Comparison of ENCODE assay signal across 23 cellular contexts in genomic region chr1:82446251-82446650, GRCh38.
"Had no signal": no experiment of that assay in that cellular context is flagged by ENCODE, and none has a peak within 500 bp of the region (broad histone marks: within the 10 kb centered on the region; RNA-seq: fewer than 3 reads in every experiment).

No MANE protein-coding gene starts in this region.

- H3K4me3 ChIP-seq: gastrocnemius medialis, spleen, testis, upper lobe of right lung had no signal

- DNase-seq: activated CD4-positive, alpha-beta T cell treated with anti-CD3 and anti-CD28 coated beads, Interleukin-2, amount 10 ng/mL, durations not matched to agents 7 days and 5 days; activated CD4-positive, CD25-positive, alpha-beta regulatory T cell treated with anti-CD3 and anti-CD28 coated beads, Interleukin-2, amount 50 U/mL, for 72 hours; activated CD8-positive, alpha-beta memory T cell treated with anti-CD3 and anti-CD28 coated beads, Interleukin-2, amount 10 ng/mL, durations not matched to agents 7 days and 5 days; activated effector memory CD4-positive, alpha-beta T cell treated with anti-CD3 and anti-CD28 coated beads, Interleukin-2, amount 50 U/mL, for 16 hours; activated naive CD4-positive, alpha-beta T cell treated with anti-CD3 and anti-CD28 coated beads, Interleukin-2, amount 10 ng/mL, durations not matched to agents 7 days and 5 days; activated T-cell treated with anti-CD3 and anti-CD28 coated beads for 4 hours; endodermal cell; esophagus squamous epithelium; gastrocnemius medialis; head of caudate nucleus; hypothalamus; left ventricle myocardium superior; mammary epithelial cell; naive B cell; occipital lobe; spleen; stimulated activated CD4-positive, alpha-beta T cell treated with anti-CD3 and anti-CD28 coated beads, Interleukin-4, amount 100 ng/mL, for 1 hour; stimulated activated naive CD4-positive, alpha-beta T cell; T-cell; testis; upper lobe of right lung had no signal

- H3K27me3 ChIP-seq: esophagus squamous epithelium, gastrocnemius medialis, spleen, testis, upper lobe of right lung had no signal

- H3K27ac ChIP-seq: gastrocnemius medialis, testis, upper lobe of right lung, VCaP had no signal

- H3K4me1 ChIP-seq: esophagus squamous epithelium, gastrocnemius medialis, spleen, testis, upper lobe of right lung had no signal

- H3K9me3 ChIP-seq: gastrocnemius medialis, testis, upper lobe of right lung had no signal

- ATAC-seq: activated CD8-positive, alpha-beta memory T cell treated with anti-CD3 and anti-CD28 coated beads, Interleukin-2, amount 10 ng/mL, durations not matched to agents 7 days and 5 days; gastrocnemius medialis; left ventricle myocardium superior; SK-N-SH treated with all-trans-retinoic acid at 6 μM for 48 hours; T-cell; upper lobe of right lung had no signal

- H3K36me3 ChIP-seq: esophagus squamous epithelium, gastrocnemius medialis, spleen, upper lobe of right lung had no signal
